29 cellular contexts compared by ENCODE assay signal in the genomic region with DNA sequence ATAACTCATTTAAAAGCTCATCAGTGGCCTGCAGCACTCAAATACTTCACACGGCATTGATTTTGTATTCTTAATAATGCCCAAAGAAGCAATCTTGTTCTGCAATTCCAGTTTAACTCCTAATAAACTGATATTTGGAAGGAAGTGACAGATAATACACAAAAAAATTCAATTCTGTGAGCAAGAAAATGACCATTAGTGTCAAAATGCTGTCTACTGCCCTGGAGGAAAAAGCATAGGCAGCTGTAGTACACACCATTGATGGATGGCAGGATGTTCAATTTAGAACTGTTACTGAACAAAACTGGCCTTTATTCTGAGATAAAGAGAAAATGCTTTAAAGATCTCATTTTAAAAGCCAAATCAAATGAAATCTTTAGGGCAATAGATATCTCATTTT.
"Had no signal": no experiment of that assay in that cellular context is flagged by ENCODE, and none has a peak within 500 bp of the region (broad histone marks: within the 10 kb centered on the region; RNA-seq: fewer than 3 reads in every experiment).

No MANE protein-coding gene starts in this region.

- ATAC-seq: effector memory CD8-positive, alpha-beta T cell; esophagus mucosa; foreskin keratinocyte; gastrocnemius medialis; gastroesophageal sphincter; heart left ventricle; heart right ventricle had no signal

- H3K36me3 ChIP-seq: colonic mucosa, esophagus muscularis mucosa, esophagus squamous epithelium, gastrocnemius medialis, gastroesophageal sphincter, heart left ventricle, heart right ventricle had no signal

- H3K4me3 ChIP-seq: colonic mucosa, coronary artery, dorsolateral prefrontal cortex, esophagus muscularis mucosa, esophagus squamous epithelium, gastrocnemius medialis, gastroesophageal sphincter, heart left ventricle, heart right ventricle, hepatocyte had no signal

- H3K4me2 ChIP-seq: hepatocyte had no signal

- H3K79me2 ChIP-seq: hepatocyte had no signal

- H3K27ac ChIP-seq: colonic mucosa, coronary artery, dorsolateral prefrontal cortex, epithelial cell of prostate, esophagus muscularis mucosa, esophagus squamous epithelium, foreskin keratinocyte, gastrocnemius medialis, gastroesophageal sphincter, heart left ventricle, heart right ventricle, hepatocyte had no signal

- FAIRE-seq: colon, endometrium, endothelial cell of umbilical vein, frontal cortex had no signal

- H3K27me3 ChIP-seq: colonic mucosa, dorsolateral prefrontal cortex, esophagus muscularis mucosa, esophagus squamous epithelium, foreskin keratinocyte, gastrocnemius medialis, gastroesophageal sphincter, heart left ventricle, heart right ventricle, hepatocyte had no signal

- H2AFZ ChIP-seq: hepatocyte had no signal

- DNase-seq: colonic mucosa; cortex of kidney; dermis blood vessel endothelial cell; dorsolateral prefrontal cortex; effector CD4-positive, alpha-beta T cell; effector CD8-positive, alpha-beta T cell; effector memory CD4-positive, alpha-beta T cell; effector memory CD8-positive, alpha-beta T cell; endodermal cell; erythroblast; esophagus squamous epithelium; foreskin fibroblast; foreskin keratinocyte; foreskin melanocyte; gastrocnemius medialis; glutamatergic neuron; head of caudate nucleus; heart left ventricle; heart right ventricle had no signal

- H3K9me3 ChIP-seq: colonic mucosa, esophagus muscularis mucosa, esophagus squamous epithelium, gastrocnemius medialis, gastroesophageal sphincter, heart left ventricle, heart right ventricle had no signal

- H3K4me1 ChIP-seq: colonic mucosa, esophagus muscularis mucosa, esophagus squamous epithelium, foreskin keratinocyte, gastrocnemius medialis, gastroesophageal sphincter, heart left ventricle had no signal
